In the genomic region with DNA sequence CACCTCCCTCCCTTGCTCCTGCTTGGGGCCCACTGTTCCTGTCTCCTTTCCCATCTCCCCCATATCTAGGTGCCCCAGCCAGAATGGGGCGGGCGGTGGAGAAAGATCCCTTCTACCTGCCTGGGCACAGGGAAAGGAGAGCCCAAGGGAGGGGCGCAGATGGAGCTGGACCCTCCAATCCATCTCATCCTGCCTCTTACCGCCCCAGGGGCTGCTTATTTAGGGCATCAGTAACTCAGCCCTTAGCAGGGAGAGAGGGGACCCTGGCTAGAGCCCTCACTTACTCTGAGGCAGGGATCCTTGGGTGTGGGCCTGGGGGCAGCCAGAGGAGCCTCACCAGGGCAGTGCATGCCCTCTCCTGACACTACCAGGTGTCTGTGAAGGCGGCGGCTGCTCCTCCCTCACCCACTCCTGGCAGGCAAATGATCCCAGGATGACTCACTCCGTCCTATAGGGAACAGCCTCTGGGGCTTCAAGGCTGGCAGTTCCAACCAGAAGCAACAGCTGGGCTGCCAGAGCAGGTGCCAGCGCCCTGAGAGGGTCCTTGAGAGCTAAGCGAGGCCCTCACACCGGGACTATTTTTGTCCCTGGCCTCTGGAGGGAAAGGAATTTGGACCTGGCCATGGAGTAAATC, we compare ENCODE assay signal across 9 cellular contexts. TPM values are rescaled to one million over a fixed set of nuclear protein-coding genes. Genes with fewer than 3 reads are reported as not detected.
DNase-seq lines count a peak whose midpoint lies in the region; ATAC-seq lines count a peak whose summit lies in the region.
"Had no signal": no experiment of that assay in that cellular context is flagged by ENCODE, and none has a peak within 500 bp of the region (broad histone marks: within the 10 kb centered on the region; RNA-seq: fewer than 3 reads in every experiment).

No MANE protein-coding gene starts in this region.

- peaks cover 0 to 1% (median 0%) of the 10 kb centered on the region in 11 donors for H3K9me3 Mint-ChIP-seq in naive thymus-derived CD4-positive, alpha-beta T cell

- H3K36me3 ChIP-seq in naive thymus-derived CD4-positive, alpha-beta T cell (ENCODE audit: control insufficient read depth in 2 of 3, insufficient read depth in 3 of 3, low read length in 3 of 3), result no peaks in the 10 kb centered on the region

- H3K27me3 Mint-ChIP-seq in naive thymus-derived CD4-positive, alpha-beta T cell, result peaks cover 26 to 51% (median 45%) of the 10 kb centered on the region in 5 donors

- H3K27ac Mint-ChIP-seq in naive thymus-derived CD4-positive, alpha-beta T cell, result no peak overlapping the region

- no peaks in the 10 kb centered on the region for H3K9me3 ChIP-seq in naive thymus-derived CD4-positive, alpha-beta T cell (ENCODE audit: control insufficient read depth in 2 of 3, low read length in 3 of 3)

- no peak overlapping the region for H3K27ac ChIP-seq in naive thymus-derived CD4-positive, alpha-beta T cell (ENCODE audit: low read depth, low read length)

- intact Hi-C loops in naive thymus-derived CD4-positive, alpha-beta T cell (cut with micrococcal nuclease), result no loop called here

- no peaks in the 10 kb centered on the region for H3K36me3 Mint-ChIP-seq in naive thymus-derived CD4-positive, alpha-beta T cell

- no peak overlapping the region for H3K4me3 ChIP-seq in naive thymus-derived CD4-positive, alpha-beta T cell (ENCODE audit: low read length)

- no peaks in the 10 kb centered on the region for H3K27me3 ChIP-seq in naive thymus-derived CD4-positive, alpha-beta T cell (ENCODE audit: control insufficient read depth in 2 of 2, insufficient read depth in 2 of 2, low read length in 2 of 2)

- CTCF ChIA-PET in naive thymus-derived CD4-positive, alpha-beta T cell (lab: Charles Lee), result no interaction called here

- H3K4me3 Mint-ChIP-seq in naive thymus-derived CD4-positive, alpha-beta T cell, result no peak overlapping the region

- DNase-seq in DMS79 treated with DMSO at 0.1 percent for 48 hours (lab: John Stamatoyannopoulos, UW) (peak; percentile 68), NCI-H2196 (lab: John Stamatoyannopoulos, UW; ENCODE audit: unreplicated experiment) (peak; percentile 72), cerebellum (ENCODE audit: low spot score) (peak; percentile 13), HUDEP-2 (lab: John Stamatoyannopoulos, UW; ENCODE audit: unreplicated experiment in 76 of 76) (no peak), NOMO-1 treated with DMSO at 0.1 percent for 48 hours (lab: John Stamatoyannopoulos, UW; ENCODE audit: unreplicated experiment) (no peak), activated T-cell treated with anti-CD3 and anti-CD28 coated beads for 4 hours (no peak)
- DNase-seq in naive thymus-derived CD4-positive, alpha-beta T cell, result no peak
- DNase-seq: central memory CD4-positive, alpha-beta T cell had no signal

- peak; percentile 16 for ATAC-seq in naive thymus-derived CD4-positive, alpha-beta T cell
- no peak for ATAC-seq in HG03175 (IDR thresholded peaks at IDR 0.05; ENCODE audit: unreplicated experiment)

- POLR2A ChIA-PET in naive thymus-derived CD4-positive, alpha-beta T cell (lab: Charles Lee), result no interaction called here

- H3K4me1 Mint-ChIP-seq in naive thymus-derived CD4-positive, alpha-beta T cell, result peaks cover 0 to 13% (median 13%) of the 10 kb centered on the region in 7 donors

- no peaks in the 10 kb centered on the region for H3K4me1 ChIP-seq in naive thymus-derived CD4-positive, alpha-beta T cell (ENCODE audit: control insufficient read depth in 2 of 2, insufficient read depth in 2 of 2, low read length in 2 of 2)

RNA-seq across cellular contexts. Expression of gene BCAR1, which starts 16.3 kb away (rescaled TPM):
- 24.5 TPM for total RNA-seq in cerebellum
- total RNA-seq in naive thymus-derived CD4-positive, alpha-beta T cell, result not detected
- not detected for polyA plus RNA-seq in naive thymus-derived CD4-positive, alpha-beta T cell

RNA-seq across cellular contexts. Expression of gene CTRB1, which starts 49.0 kb away (rescaled TPM):
- not detected for total RNA-seq in cerebellum
- not detected for total RNA-seq in naive thymus-derived CD4-positive, alpha-beta T cell
- polyA plus RNA-seq in naive thymus-derived CD4-positive, alpha-beta T cell, result not detected

Comparison
In these comparisons a context has a peak if more than half of its experiments do, and no peak if none do; other contexts are left out.
1. DNase-seq: peak in DMS79 treated with DMSO at 0.1 percent for 48 hours (single experiment), NCI-H2196 (single experiment) and cerebellum (single experiment); none in naive thymus-derived CD4-positive, alpha-beta T cell (0 of 9), HUDEP-2 (0 of 76), NOMO-1 treated with DMSO at 0.1 percent for 48 hours (single experiment) and activated T-cell treated with anti-CD3 and anti-CD28 coated beads for 4 hours (single experiment).
2. RNA of gene BCAR1, which starts 16.3 kb away (total RNA-seq): 24.5 TPM in cerebellum (single experiment); not detected in naive thymus-derived CD4-positive, alpha-beta T cell; every median in the first group is over 10 times any median in the second.